Comparison of ENCODE assay signal across 1 cellular context in genomic region chr6:73653571-73654424, GRCh38.
A peak's percentile ranks its signal among the peaks of the same experiment; 100 is the strongest.
TF ChIP-seq lines count a peak whose summit lies in the region.

TSS of gene SLC17A5 (minus strand) at chr6:73653992. CDS start at chr6:73653886, 106 bp downstream.

TF ChIP-seq in HepG2, 621 proteins besides CTCF, POLR2A, EP300 and RAD21 (continued from another document and continues in another):
- TF ChIP-seq AKNA (CRISPR knock-in tag; IDR thresholded peaks at IDR 0.05; ENCODE audit: borderline replicate concordance) (no peak), HOXA5 (CRISPR knock-in tag; IDR thresholded peaks at IDR 0.05) (0 out of 2 replicates have a peak, but pooled peaks have one; percentile 58), ZNF609 (CRISPR knock-in tag; IDR thresholded peaks at IDR 0.05; ENCODE audit: borderline replicate concordance) (0 out of 2 replicates have a peak, but pooled peaks have one; percentile 15), SAP130 (CRISPR knock-in tag; IDR thresholded peaks at IDR 0.05; ENCODE audit: low read depth) (peak; percentile 87), POLR2G (IDR thresholded peaks at IDR 0.05; ENCODE audit: low read depth, low read length) (peak; percentile 91), PBX3 (CRISPR knock-in tag; IDR thresholded peaks at IDR 0.05; ENCODE audit: borderline replicate concordance) (0 out of 2 replicates have a peak, but pooled peaks have one; percentile 12), LCORL (IDR thresholded peaks at IDR 0.05) (no peak), LCORL (CRISPR knock-in tag; IDR thresholded peaks at IDR 0.05) (0 out of 2 replicates have a peak, but pooled peaks have one; percentile 18), ZSCAN29 (CRISPR knock-in tag; conservative IDR thresholded peaks at IDR 0.05) (peak; percentile 57; the same call in 1 of the 2 replicates), ZNF552 (CRISPR knock-in tag; IDR thresholded peaks at IDR 0.05; ENCODE audit: borderline replicate concordance) (0 out of 2 replicates have a peak, but pooled peaks have one; percentile 23), ATF4 (CRISPR knock-in tag; IDR thresholded peaks at IDR 0.05) (no peak), KAT8 (CRISPR knock-in tag; IDR thresholded peaks at IDR 0.05) (peak; percentile 76), ZFP90 (CRISPR knock-in tag; IDR thresholded peaks at IDR 0.05; ENCODE audit: borderline replicate concordance) (peak; percentile 23; the same call in 1 of the 2 replicates), HIC2 (CRISPR knock-in tag; IDR thresholded peaks at IDR 0.05; ENCODE audit: low read depth) (0 out of 2 replicates have a peak, but pooled peaks have one; percentile 15), RNF2 (conservative IDR thresholded peaks at IDR 0.05; ENCODE audit: low read depth) (peak; percentile 95), CCDC6 (CRISPR knock-in tag; IDR thresholded peaks at IDR 0.05) (peak; percentile 79; the same call in 1 of the 2 replicates), YEATS2 (CRISPR knock-in tag; IDR thresholded peaks at IDR 0.05; ENCODE audit: borderline replicate concordance) (peak; percentile 83), FOXC1 (CRISPR knock-in tag; IDR thresholded peaks at IDR 0.05; ENCODE audit: borderline replicate concordance) (0 out of 2 replicates have a peak, but pooled peaks have one; percentile 55), HNF4G (IDR thresholded peaks at IDR 0.05; ENCODE audit: borderline replicate concordance, low read depth, low read length) (peak; percentile 71), HNF4G (CRISPR knock-in tag; IDR thresholded peaks at IDR 0.05; ENCODE audit: borderline replicate concordance, low read depth) (peak; percentile 64; the same call in 1 of the 2 replicates), MAZ (IDR thresholded peaks at IDR 0.05; ENCODE audit: borderline replicate concordance, low read depth, low read length) (peak; percentile 79), MAZ (CRISPR knock-in tag; IDR thresholded peaks at IDR 0.05; ENCODE audit: low read depth) (peak; percentile 91), ZNF274 (CRISPR knock-in tag; IDR thresholded peaks at IDR 0.05) (peak; percentile 9; the same call in 1 of the 2 replicates), KLF9 (CRISPR knock-in tag; IDR thresholded peaks at IDR 0.05; ENCODE audit: low read depth) (0 out of 2 replicates have a peak, but pooled peaks have one; percentile 6), ZKSCAN8 (CRISPR knock-in tag; IDR thresholded peaks at IDR 0.05; ENCODE audit: borderline replicate concordance) (0 out of 2 replicates have a peak, but pooled peaks have one; percentile 47), ZNF691 (CRISPR knock-in tag; IDR thresholded peaks at IDR 0.05; ENCODE audit: borderline replicate concordance, low read depth) (0 out of 2 replicates have a peak, but pooled peaks have one; percentile 22), FOXO4 (CRISPR knock-in tag; conservative IDR thresholded peaks at IDR 0.05) (0 out of 2 replicates have a peak, but pooled peaks have one; percentile 66), MXI1 (IDR thresholded peaks at IDR 0.05; ENCODE audit: borderline replicate concordance, low read depth, low read length) (peak; percentile 10; the same call in 1 of the 3 replicates), PHF21A (CRISPR knock-in tag; IDR thresholded peaks at IDR 0.05) (peak; percentile 80), HNRNPL (IDR thresholded peaks at IDR 0.05; ENCODE audit: low read depth, low read length) (no peak), ZNF703 (CRISPR knock-in tag; IDR thresholded peaks at IDR 0.05; ENCODE audit: borderline replicate concordance) (0 out of 2 replicates have a peak, but pooled peaks have one; percentile 9), NFKB2 (CRISPR knock-in tag; IDR thresholded peaks at IDR 0.05; ENCODE audit: borderline replicate concordance) (peak; percentile 78; the same call in 1 of the 2 replicates)
